In the genomic region with DNA sequence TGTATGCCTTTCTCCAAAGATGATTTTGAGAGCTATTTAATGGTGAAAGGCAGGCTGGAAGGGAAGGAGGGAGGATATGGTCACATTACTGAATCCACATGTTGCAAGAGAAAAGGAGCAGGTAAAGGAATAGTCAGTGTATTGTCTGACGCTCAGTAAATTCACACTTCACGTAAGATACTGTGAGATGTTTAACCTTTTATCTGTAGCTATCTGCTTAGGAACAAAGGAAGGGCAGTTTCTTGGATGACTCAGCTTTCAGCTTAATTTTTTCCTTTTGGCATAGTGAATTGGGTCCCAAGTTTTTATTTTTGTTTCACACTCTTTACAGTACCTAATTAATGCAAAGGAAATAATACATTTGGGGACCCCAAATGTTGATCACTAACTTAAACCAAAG, we compare ENCODE assay signal across 1 cellular context.
TF ChIP-seq lines count a peak whose summit lies in the region.

No MANE protein-coding gene starts in this region.

TF ChIP-seq in K562, 482 proteins besides CTCF, POLR2A, EP300 and RAD21 (continued from another document and continues in another):
- TF ChIP-seq ZNF316 (IDR thresholded peaks at IDR 0.05), result peak; percentile 54; the same call in 1 of the 2 replicates
- TF ChIP-seq ZSCAN29 (IDR thresholded peaks at IDR 0.05), result no peak
- no peak for TF ChIP-seq MYC (IDR thresholded peaks at IDR 0.05; ENCODE audit: low read depth, low read length)
- no peak for TF ChIP-seq MYC (CRISPR knock-in tag; IDR thresholded peaks at IDR 0.05; ENCODE audit: borderline replicate concordance, low read depth)
- peak; percentile 79 for TF ChIP-seq MAFG (tag; conservative IDR thresholded peaks at IDR 0.05)
- no peak for TF ChIP-seq TAF1 (IDR thresholded peaks at IDR 0.05; ENCODE audit: control insufficient read depth, extremely low read depth, insufficient read depth, low read length, severe bottlenecking)
- no peak for TF ChIP-seq HDAC6 (IDR thresholded peaks at IDR 0.05; ENCODE audit: low read depth, low read length)
- no peak for TF ChIP-seq IRF1 (CRISPR knock-in tag; IDR thresholded peaks at IDR 0.05; ENCODE audit: borderline replicate concordance)
- TF ChIP-seq SRSF9 (IDR thresholded peaks at IDR 0.05; ENCODE audit: borderline replicate concordance, low read depth, low read length), result no peak
- TF ChIP-seq ZNF79 (CRISPR knock-in tag; IDR thresholded peaks at IDR 0.05; ENCODE audit: low read depth), result no peak
- no peak for TF ChIP-seq MED1 (CRISPR knock-in tag; IDR thresholded peaks at IDR 0.05; ENCODE audit: borderline replicate concordance)
- peak; percentile 67 for TF ChIP-seq C11orf30 (IDR thresholded peaks at IDR 0.05; ENCODE audit: low read depth)
- TF ChIP-seq MITF (IDR thresholded peaks at IDR 0.05), result no peak
- TF ChIP-seq ZNF76 (CRISPR knock-in tag; IDR thresholded peaks at IDR 0.05; ENCODE audit: borderline replicate concordance), result no peak
- no peak for TF ChIP-seq ZNF780A (CRISPR knock-in tag; IDR thresholded peaks at IDR 0.05)
- no peak; the same call in 1 of the 2 replicates for TF ChIP-seq ARID1B (IDR thresholded peaks at IDR 0.05)
- TF ChIP-seq MTA2 (IDR thresholded peaks at IDR 0.05; ENCODE audit: low read depth), result no peak
- TF ChIP-seq ZNF197 (CRISPR knock-in tag; IDR thresholded peaks at IDR 0.05; ENCODE audit: low read depth), result no peak
- 0 out of 2 replicates have a peak, but pooled peaks have one; percentile 26 for TF ChIP-seq FOSL1 (tag; conservative IDR thresholded peaks at IDR 0.05)
- TF ChIP-seq HDAC2 (IDR thresholded peaks at IDR 0.05), result no peak
- TF ChIP-seq ZBED1 (IDR thresholded peaks at IDR 0.05), result no peak
- TF ChIP-seq RBBP5 (IDR thresholded peaks at IDR 0.05; ENCODE audit: borderline replicate concordance, insufficient read depth, low read length, poor library complexity, severe bottlenecking), result no peak
- no peak for TF ChIP-seq SNRNP70 (optimal IDR thresholded peaks at IDR 0.05; ENCODE audit: low read depth, low read length)
- no peak for TF ChIP-seq ZNF184 (CRISPR knock-in tag; IDR thresholded peaks at IDR 0.05)
- no peak for TF ChIP-seq PHF21A (IDR thresholded peaks at IDR 0.05; ENCODE audit: borderline replicate concordance, low read depth)
- TF ChIP-seq ZBTB8A (IDR thresholded peaks at IDR 0.05; ENCODE audit: partially characterized antibody), result no peak
- TF ChIP-seq ATF3 (IDR thresholded peaks at IDR 0.05), result peak; percentile 25; the same call in 1 of the 2 replicates
- TF ChIP-seq ATF3 (CRISPR knock-in tag; conservative IDR thresholded peaks at IDR 0.05), result no peak
- TF ChIP-seq, protein P1, sequence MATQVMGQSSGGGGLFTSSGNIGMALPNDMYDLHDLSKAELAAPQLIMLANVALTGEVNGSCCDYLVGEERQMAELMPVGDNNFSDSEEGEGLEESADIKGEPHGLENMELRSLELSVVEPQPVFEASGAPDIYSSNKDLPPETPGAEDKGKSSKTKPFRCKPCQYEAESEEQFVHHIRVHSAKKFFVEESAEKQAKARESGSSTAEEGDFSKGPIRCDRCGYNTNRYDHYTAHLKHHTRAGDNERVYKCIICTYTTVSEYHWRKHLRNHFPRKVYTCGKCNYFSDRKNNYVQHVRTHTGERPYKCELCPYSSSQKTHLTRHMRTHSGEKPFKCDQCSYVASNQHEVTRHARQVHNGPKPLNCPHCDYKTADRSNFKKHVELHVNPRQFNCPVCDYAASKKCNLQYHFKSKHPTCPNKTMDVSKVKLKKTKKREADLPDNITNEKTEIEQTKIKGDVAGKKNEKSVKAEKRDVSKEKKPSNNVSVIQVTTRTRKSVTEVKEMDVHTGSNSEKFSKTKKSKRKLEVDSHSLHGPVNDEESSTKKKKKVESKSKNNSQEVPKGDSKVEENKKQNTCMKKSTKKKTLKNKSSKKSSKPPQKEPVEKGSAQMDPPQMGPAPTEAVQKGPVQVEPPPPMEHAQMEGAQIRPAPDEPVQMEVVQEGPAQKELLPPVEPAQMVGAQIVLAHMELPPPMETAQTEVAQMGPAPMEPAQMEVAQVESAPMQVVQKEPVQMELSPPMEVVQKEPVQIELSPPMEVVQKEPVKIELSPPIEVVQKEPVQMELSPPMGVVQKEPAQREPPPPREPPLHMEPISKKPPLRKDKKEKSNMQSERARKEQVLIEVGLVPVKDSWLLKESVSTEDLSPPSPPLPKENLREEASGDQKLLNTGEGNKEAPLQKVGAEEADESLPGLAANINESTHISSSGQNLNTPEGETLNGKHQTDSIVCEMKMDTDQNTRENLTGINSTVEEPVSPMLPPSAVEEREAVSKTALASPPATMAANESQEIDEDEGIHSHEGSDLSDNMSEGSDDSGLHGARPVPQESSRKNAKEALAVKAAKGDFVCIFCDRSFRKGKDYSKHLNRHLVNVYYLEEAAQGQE (CRISPR knock-in tag; IDR thresholded peaks at IDR 0.05; ENCODE audit: low read depth), result no peak
- TF ChIP-seq NCOA4 (IDR thresholded peaks at IDR 0.05; ENCODE audit: partially characterized antibody), result no peak
- no peak for TF ChIP-seq NRF1 (conservative IDR thresholded peaks at IDR 0.05 in 1 of 2, IDR thresholded peaks at IDR 0.05 in 1 of 2)
- no peak for TF ChIP-seq KDM5B (IDR thresholded peaks at IDR 0.05; ENCODE audit: insufficient replicate concordance, low read depth, low read length)
- no peak for TF ChIP-seq ZNF165 (CRISPR knock-in tag; IDR thresholded peaks at IDR 0.05; ENCODE audit: borderline replicate concordance)
- TF ChIP-seq ZBTB17 (CRISPR knock-in tag; IDR thresholded peaks at IDR 0.05), result no peak
- no peak for TF ChIP-seq GTF2F1 (IDR thresholded peaks at IDR 0.05; ENCODE audit: low read depth, low read length)
- no peak for TF ChIP-seq ZNF140 (CRISPR knock-in tag; IDR thresholded peaks at IDR 0.05)
- TF ChIP-seq, protein P2, sequence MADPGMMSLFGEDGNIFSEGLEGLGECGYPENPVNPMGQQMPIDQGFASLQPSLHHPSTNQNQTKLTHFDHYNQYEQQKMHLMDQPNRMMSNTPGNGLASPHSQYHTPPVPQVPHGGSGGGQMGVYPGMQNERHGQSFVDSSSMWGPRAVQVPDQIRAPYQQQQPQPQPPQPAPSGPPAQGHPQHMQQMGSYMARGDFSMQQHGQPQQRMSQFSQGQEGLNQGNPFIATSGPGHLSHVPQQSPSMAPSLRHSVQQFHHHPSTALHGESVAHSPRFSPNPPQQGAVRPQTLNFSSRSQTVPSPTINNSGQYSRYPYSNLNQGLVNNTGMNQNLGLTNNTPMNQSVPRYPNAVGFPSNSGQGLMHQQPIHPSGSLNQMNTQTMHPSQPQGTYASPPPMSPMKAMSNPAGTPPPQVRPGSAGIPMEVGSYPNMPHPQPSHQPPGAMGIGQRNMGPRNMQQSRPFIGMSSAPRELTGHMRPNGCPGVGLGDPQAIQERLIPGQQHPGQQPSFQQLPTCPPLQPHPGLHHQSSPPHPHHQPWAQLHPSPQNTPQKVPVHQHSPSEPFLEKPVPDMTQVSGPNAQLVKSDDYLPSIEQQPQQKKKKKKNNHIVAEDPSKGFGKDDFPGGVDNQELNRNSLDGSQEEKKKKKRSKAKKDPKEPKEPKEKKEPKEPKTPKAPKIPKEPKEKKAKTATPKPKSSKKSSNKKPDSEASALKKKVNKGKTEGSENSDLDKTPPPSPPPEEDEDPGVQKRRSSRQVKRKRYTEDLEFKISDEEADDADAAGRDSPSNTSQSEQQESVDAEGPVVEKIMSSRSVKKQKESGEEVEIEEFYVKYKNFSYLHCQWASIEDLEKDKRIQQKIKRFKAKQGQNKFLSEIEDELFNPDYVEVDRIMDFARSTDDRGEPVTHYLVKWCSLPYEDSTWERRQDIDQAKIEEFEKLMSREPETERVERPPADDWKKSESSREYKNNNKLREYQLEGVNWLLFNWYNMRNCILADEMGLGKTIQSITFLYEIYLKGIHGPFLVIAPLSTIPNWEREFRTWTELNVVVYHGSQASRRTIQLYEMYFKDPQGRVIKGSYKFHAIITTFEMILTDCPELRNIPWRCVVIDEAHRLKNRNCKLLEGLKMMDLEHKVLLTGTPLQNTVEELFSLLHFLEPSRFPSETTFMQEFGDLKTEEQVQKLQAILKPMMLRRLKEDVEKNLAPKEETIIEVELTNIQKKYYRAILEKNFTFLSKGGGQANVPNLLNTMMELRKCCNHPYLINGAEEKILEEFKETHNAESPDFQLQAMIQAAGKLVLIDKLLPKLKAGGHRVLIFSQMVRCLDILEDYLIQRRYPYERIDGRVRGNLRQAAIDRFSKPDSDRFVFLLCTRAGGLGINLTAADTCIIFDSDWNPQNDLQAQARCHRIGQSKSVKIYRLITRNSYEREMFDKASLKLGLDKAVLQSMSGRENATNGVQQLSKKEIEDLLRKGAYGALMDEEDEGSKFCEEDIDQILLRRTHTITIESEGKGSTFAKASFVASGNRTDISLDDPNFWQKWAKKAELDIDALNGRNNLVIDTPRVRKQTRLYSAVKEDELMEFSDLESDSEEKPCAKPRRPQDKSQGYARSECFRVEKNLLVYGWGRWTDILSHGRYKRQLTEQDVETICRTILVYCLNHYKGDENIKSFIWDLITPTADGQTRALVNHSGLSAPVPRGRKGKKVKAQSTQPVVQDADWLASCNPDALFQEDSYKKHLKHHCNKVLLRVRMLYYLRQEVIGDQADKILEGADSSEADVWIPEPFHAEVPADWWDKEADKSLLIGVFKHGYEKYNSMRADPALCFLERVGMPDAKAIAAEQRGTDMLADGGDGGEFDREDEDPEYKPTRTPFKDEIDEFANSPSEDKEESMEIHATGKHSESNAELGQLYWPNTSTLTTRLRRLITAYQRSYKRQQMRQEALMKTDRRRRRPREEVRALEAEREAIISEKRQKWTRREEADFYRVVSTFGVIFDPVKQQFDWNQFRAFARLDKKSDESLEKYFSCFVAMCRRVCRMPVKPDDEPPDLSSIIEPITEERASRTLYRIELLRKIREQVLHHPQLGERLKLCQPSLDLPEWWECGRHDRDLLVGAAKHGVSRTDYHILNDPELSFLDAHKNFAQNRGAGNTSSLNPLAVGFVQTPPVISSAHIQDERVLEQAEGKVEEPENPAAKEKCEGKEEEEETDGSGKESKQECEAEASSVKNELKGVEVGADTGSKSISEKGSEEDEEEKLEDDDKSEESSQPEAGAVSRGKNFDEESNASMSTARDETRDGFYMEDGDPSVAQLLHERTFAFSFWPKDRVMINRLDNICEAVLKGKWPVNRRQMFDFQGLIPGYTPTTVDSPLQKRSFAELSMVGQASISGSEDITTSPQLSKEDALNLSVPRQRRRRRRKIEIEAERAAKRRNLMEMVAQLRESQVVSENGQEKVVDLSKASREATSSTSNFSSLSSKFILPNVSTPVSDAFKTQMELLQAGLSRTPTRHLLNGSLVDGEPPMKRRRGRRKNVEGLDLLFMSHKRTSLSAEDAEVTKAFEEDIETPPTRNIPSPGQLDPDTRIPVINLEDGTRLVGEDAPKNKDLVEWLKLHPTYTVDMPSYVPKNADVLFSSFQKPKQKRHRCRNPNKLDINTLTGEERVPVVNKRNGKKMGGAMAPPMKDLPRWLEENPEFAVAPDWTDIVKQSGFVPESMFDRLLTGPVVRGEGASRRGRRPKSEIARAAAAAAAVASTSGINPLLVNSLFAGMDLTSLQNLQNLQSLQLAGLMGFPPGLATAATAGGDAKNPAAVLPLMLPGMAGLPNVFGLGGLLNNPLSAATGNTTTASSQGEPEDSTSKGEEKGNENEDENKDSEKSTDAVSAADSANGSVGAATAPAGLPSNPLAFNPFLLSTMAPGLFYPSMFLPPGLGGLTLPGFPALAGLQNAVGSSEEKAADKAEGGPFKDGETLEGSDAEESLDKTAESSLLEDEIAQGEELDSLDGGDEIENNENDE (IDR thresholded peaks at IDR 0.05; ENCODE audit: low read depth, low read length), result no peak
- peak; percentile 50; the same call in 1 of the 2 replicates for TF ChIP-seq MAFF (IDR thresholded peaks at IDR 0.05; ENCODE audit: low read length)
- TF ChIP-seq SOX6 (IDR thresholded peaks at IDR 0.05), result peak; percentile 83
- no peak for TF ChIP-seq SIX5 (IDR thresholded peaks at IDR 0.05; ENCODE audit: borderline replicate concordance in 1 of 2, insufficient read depth in 1 of 2, low read depth in 1 of 2, low read length in 2 of 2)
- TF ChIP-seq ZNF518B (CRISPR knock-in tag; IDR thresholded peaks at IDR 0.05), result no peak
